33 cellular contexts compared by ENCODE assay signal in the genomic region with DNA sequence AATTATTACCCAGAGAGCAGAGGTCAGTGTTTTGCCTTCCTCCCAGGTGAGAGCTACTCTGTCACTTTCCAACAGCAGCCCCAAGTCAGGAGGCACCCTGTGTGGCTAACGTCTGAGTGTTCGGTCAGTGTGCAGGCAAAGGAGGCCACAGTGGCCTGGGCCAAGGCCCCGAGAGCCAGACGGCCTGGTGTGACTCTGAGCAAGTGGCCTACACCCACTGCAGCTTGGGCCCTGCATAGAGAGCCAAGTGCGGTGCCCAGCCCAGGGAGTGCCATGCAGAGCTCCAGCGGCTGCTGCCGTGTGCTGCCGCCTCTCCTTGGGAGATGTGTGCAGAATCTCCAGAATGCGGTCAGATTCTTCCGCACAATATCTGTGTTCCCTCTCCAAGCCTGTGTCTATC.
"Had no signal": no experiment of that assay in that cellular context is flagged by ENCODE, and none has a peak within 500 bp of the region (broad histone marks: within the 10 kb centered on the region; RNA-seq: fewer than 3 reads in every experiment).

No MANE protein-coding gene starts in this region.

- H3K4me3 ChIP-seq: adrenal gland, body of pancreas, coronary artery, dorsolateral prefrontal cortex, gastrocnemius medialis had no signal

- H3K9me3 ChIP-seq: adrenal gland, body of pancreas, gastrocnemius medialis had no signal

- H3K4me1 ChIP-seq: adrenal gland, body of pancreas, foreskin keratinocyte, gastrocnemius medialis had no signal

- H3K27ac ChIP-seq: adrenal gland, body of pancreas, coronary artery, dorsolateral prefrontal cortex, foreskin keratinocyte, gastrocnemius medialis had no signal

- DNase-seq: activated CD4-positive, alpha-beta T cell treated with anti-CD3 and anti-CD28 coated beads for 36 hours; activated CD4-positive, alpha-beta T cell treated with anti-CD3 and anti-CD28 coated beads, Interleukin-2, amount 10 ng/mL, durations not matched to agents 24 days and 14 days; activated CD4-positive, alpha-beta T cell treated with anti-CD3 and anti-CD28 coated beads, Interleukin-2, amount 50 U/mL, for 4 hours; activated CD4-positive, CD25-positive, alpha-beta regulatory T cell; activated CD4-positive, CD25-positive, alpha-beta regulatory T cell treated with anti-CD3 and anti-CD28 coated beads, Interleukin-2, amount 50 U/mL, for 72 hours; activated CD8-positive, alpha-beta memory T cell treated with anti-CD3 and anti-CD28 coated beads for 24 hours; activated CD8-positive, alpha-beta T cell treated with anti-CD3 and anti-CD28 coated beads for 36 hours; activated effector memory CD4-positive, alpha-beta T cell treated with anti-CD3 and anti-CD28 coated beads, Interleukin-2, amount 50 U/mL, for 16 hours; activated naive CD4-positive, alpha-beta T cell treated with anti-CD3 and anti-CD28 coated beads for 36 hours; activated naive CD8-positive, alpha-beta T cell treated with anti-CD3 and anti-CD28 coated beads for 36 hours; activated naive CD8-positive, alpha-beta T cell treated with anti-CD3 and anti-CD28 coated beads, Interleukin-2, amount 50 U/mL, for 24 hours; activated T-cell treated with anti-CD3 and anti-CD28 coated beads, Interleukin-2, amount 50 U/mL, for 48 hours; adrenal gland; amygdala; aorta; body of pancreas; dorsolateral prefrontal cortex; effector memory CD4-positive, alpha-beta T cell; endodermal cell; foreskin keratinocyte; gastrocnemius medialis; glutamatergic neuron; T-helper 1 cell; T-helper 17 cell; T1000 had no signal

- H3K4me3 Mint-ChIP-seq: activated CD4-positive, alpha-beta T cell treated with anti-CD3 and anti-CD28 coated beads for 36 hours; activated CD4-positive, alpha-beta T cell treated with anti-CD3 and anti-CD28 coated beads, Interleukin-2, amount 10 ng/mL, durations not matched to agents 24 days and 14 days; activated CD8-positive, alpha-beta T cell treated with anti-CD3 and anti-CD28 coated beads for 36 hours; activated naive CD4-positive, alpha-beta T cell treated with anti-CD3 and anti-CD28 coated beads for 36 hours; activated naive CD4-positive, alpha-beta T cell treated with anti-CD3 and anti-CD28 coated beads, Interleukin-2, amount 50 U/mL, for 24 hours; activated naive CD8-positive, alpha-beta T cell treated with anti-CD3 and anti-CD28 coated beads for 36 hours; activated naive CD8-positive, alpha-beta T cell treated with anti-CD3 and anti-CD28 coated beads, Interleukin-2, amount 50 U/mL, for 24 hours; activated T-helper 1 cell treated with anti-CD3 and anti-CD28 coated beads, Interleukin-12 subunit alpha, Interleukin-12 subunit beta, Interleukin-2, Interleukin-4 antibody, amounts not matched to agents 30 ng/mL and 10 ng/mL and 1 ng/mL, durations not matched to agents 14 hours and 24 hours and 36 hours; central memory CD8-positive, alpha-beta T cell; dendritic cell treated with granulocyte-macrophage colony-stimulating factor and Interleukin-4, amounts not matched to agents 40 ng/mL and 50 ng/mL, for 4 days; endodermal cell; T-helper 17 cell; T-helper 2 cell treated with Interferon-gamma antibody and Interleukin-4, amounts not matched to agents 5 μg/mL and 100 μg/mL, for 36 hours had no signal

- H3K27me3 ChIP-seq: adrenal gland, body of pancreas, gastrocnemius medialis had no signal

- ATAC-seq: activated CD4-positive, alpha-beta T cell treated with anti-CD3 and anti-CD28 coated beads for 36 hours; activated CD8-positive, alpha-beta T cell treated with anti-CD3 and anti-CD28 coated beads for 36 hours; activated naive CD8-positive, alpha-beta T cell treated with anti-CD3 and anti-CD28 coated beads, Interleukin-2, amount 50 U/mL, for 24 hours; body of pancreas; esophagus mucosa; foreskin keratinocyte; gastrocnemius medialis; T-helper 17 cell had no signal

- H3K36me3 ChIP-seq: adrenal gland, gastrocnemius medialis had no signal

- H3K4me1 Mint-ChIP-seq: activated CD4-positive, alpha-beta T cell treated with anti-CD3 and anti-CD28 coated beads for 36 hours; activated naive CD4-positive, alpha-beta T cell treated with anti-CD3 and anti-CD28 coated beads, Interleukin-2, amount 50 U/mL, for 24 hours; activated naive CD8-positive, alpha-beta T cell treated with anti-CD3 and anti-CD28 coated beads for 36 hours; activated naive CD8-positive, alpha-beta T cell treated with anti-CD3 and anti-CD28 coated beads, Interleukin-2, amount 50 U/mL, for 24 hours; central memory CD8-positive, alpha-beta T cell had no signal

- H3K36me3 Mint-ChIP-seq: activated naive CD4-positive, alpha-beta T cell treated with anti-CD3 and anti-CD28 coated beads, Interleukin-2, amount 50 U/mL, for 24 hours; activated naive CD8-positive, alpha-beta T cell treated with anti-CD3 and anti-CD28 coated beads for 36 hours had no signal

- H3K9me3 Mint-ChIP-seq: activated CD4-positive, alpha-beta T cell treated with anti-CD3 and anti-CD28 coated beads, Interleukin-2, amount 10 ng/mL, durations not matched to agents 24 days and 14 days; activated CD8-positive, alpha-beta T cell treated with anti-CD3 and anti-CD28 coated beads for 36 hours; activated naive CD4-positive, alpha-beta T cell treated with anti-CD3 and anti-CD28 coated beads for 36 hours; activated naive CD4-positive, alpha-beta T cell treated with anti-CD3 and anti-CD28 coated beads, Interleukin-2, amount 50 U/mL, for 24 hours; activated naive CD8-positive, alpha-beta T cell treated with anti-CD3 and anti-CD28 coated beads for 36 hours; activated naive CD8-positive, alpha-beta T cell treated with anti-CD3 and anti-CD28 coated beads, Interleukin-2, amount 50 U/mL, for 24 hours; activated T-helper 1 cell treated with anti-CD3 and anti-CD28 coated beads, Interleukin-12 subunit alpha, Interleukin-12 subunit beta, Interleukin-2, Interleukin-4 antibody, amounts not matched to agents 30 ng/mL and 10 ng/mL and 1 ng/mL, durations not matched to agents 14 hours and 24 hours and 36 hours; activated T-helper 2 cell treated with anti-CD3 and anti-CD28 coated beads, Interferon-gamma antibody, Interleukin-2, Interleukin-4, amounts not matched to agents 10 μg/mL and 5 μg/mL and 100 μg/mL, durations not matched to agents 14 hours and 24 hours and 36 hours; central memory CD8-positive, alpha-beta T cell; dendritic cell treated with granulocyte-macrophage colony-stimulating factor and Interleukin-4, amounts not matched to agents 40 ng/mL and 50 ng/mL, for 4 days; endodermal cell; T-helper 2 cell treated with Interferon-gamma antibody and Interleukin-4, amounts not matched to agents 5 μg/mL and 100 μg/mL, for 36 hours had no signal

- H3K27ac Mint-ChIP-seq: activated CD4-positive, alpha-beta T cell treated with anti-CD3 and anti-CD28 coated beads for 36 hours; activated CD4-positive, alpha-beta T cell treated with anti-CD3 and anti-CD28 coated beads, Interleukin-2, amount 10 ng/mL, durations not matched to agents 24 days and 14 days; activated CD8-positive, alpha-beta T cell treated with anti-CD3 and anti-CD28 coated beads for 36 hours; activated naive CD4-positive, alpha-beta T cell treated with anti-CD3 and anti-CD28 coated beads for 36 hours; activated naive CD4-positive, alpha-beta T cell treated with anti-CD3 and anti-CD28 coated beads, Interleukin-2, amount 50 U/mL, for 24 hours; activated naive CD8-positive, alpha-beta T cell treated with anti-CD3 and anti-CD28 coated beads for 36 hours; activated naive CD8-positive, alpha-beta T cell treated with anti-CD3 and anti-CD28 coated beads, Interleukin-2, amount 50 U/mL, for 24 hours; activated T-helper 1 cell treated with anti-CD3 and anti-CD28 coated beads, Interleukin-12 subunit alpha, Interleukin-12 subunit beta, Interleukin-2, Interleukin-4 antibody, amounts not matched to agents 30 ng/mL and 10 ng/mL and 1 ng/mL, durations not matched to agents 14 hours and 24 hours and 36 hours; activated T-helper 2 cell treated with anti-CD3 and anti-CD28 coated beads, Interferon-gamma antibody, Interleukin-2, Interleukin-4, amounts not matched to agents 10 μg/mL and 5 μg/mL and 100 μg/mL, durations not matched to agents 14 hours and 24 hours and 36 hours; dendritic cell treated with granulocyte-macrophage colony-stimulating factor and Interleukin-4, amounts not matched to agents 40 ng/mL and 50 ng/mL, for 4 days; T-helper 17 cell; T-helper 2 cell treated with Interferon-gamma antibody and Interleukin-4, amounts not matched to agents 5 μg/mL and 100 μg/mL, for 36 hours had no signal
